ENCODE assay signal across 31 cellular contexts in the genomic region with DNA sequence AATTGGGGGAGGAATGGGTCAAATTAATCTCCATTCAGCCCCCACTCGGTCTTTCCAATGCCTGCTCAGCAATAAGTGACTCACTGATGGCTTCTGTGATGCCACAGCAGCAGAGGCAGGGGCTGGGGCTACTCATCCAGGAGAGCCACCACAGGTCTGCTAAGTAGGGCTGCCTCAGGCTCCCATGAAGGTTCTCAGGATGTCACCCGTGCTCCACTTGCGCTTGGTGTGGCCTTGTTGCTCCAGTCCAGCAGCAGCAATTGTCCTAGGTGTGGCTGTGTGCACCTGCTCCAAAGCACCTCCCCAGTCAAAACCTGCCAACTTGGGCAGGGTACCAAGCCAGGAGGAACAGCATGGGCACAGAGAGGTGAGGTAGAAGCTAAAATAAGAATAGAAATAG. TPM values are rescaled to one million over a fixed set of nuclear protein-coding genes. Genes with fewer than 3 reads are reported as not detected.
"Had no signal": no experiment of that assay in that cellular context is flagged by ENCODE, and none has a peak within 500 bp of the region (broad histone marks: within the 10 kb centered on the region; RNA-seq: fewer than 3 reads in every experiment).

No MANE protein-coding gene starts in this region.

- H3K4me1 Mint-ChIP-seq: brain had no signal

- H3K27ac ChIP-seq: SK-N-MC had no signal

- DNase-seq: activated B cell treated with CpG ODN at 0.5 μM for 24 hours; activated CD4-positive, alpha-beta memory T cell treated with anti-CD3 and anti-CD28 coated beads for 36 hours; activated CD4-positive, alpha-beta T cell treated with anti-CD3 and anti-CD28 coated beads for 1 hour; activated CD4-positive, alpha-beta T cell treated with anti-CD3 and anti-CD28 coated beads, Interleukin-2, amount 10 ng/mL, durations not matched to agents 7 days and 5 days; activated CD8-positive, alpha-beta memory T cell treated with anti-CD3 and anti-CD28 coated beads, Interleukin-2, amount 50 U/mL, for 4 hours; activated gamma-delta T cell treated with Interleukin-2 at 50 U/mL for 16 hours; activated naive CD4-positive, alpha-beta T cell treated with anti-CD3 and anti-CD28 coated beads, Interleukin-2, amount 10 ng/mL, durations not matched to agents 7 days and 5 days; activated T-cell treated with anti-CD3 and anti-CD28 coated beads, Interleukin-2, amount 50 U/mL, for 72 hours; amygdala; Kasumi-1; KBM-7; NCI-H1105 treated with DMSO at 0.1 percent for 48 hours; NCI-H1436 treated with DMSO at 0.1 percent for 48 hours; NCI-H187 treated with DMSO at 0.1 percent for 48 hours; NCI-H2107; NCI-H2171 treated with DMSO at 0.1 percent for 48 hours; NCI-H226; NCI-H526 treated with DMSO at 0.1 percent for 48 hours; NCI-H82; RPMI8226; T-cell; T-helper 2 cell; T1000 had no signal

- H3K4me3 ChIP-seq: SK-N-MC had no signal

- H3K4me3 Mint-ChIP-seq: activated B cell treated with CpG ODN at 0.5 μM for 24 hours; activated CD4-positive, alpha-beta memory T cell treated with anti-CD3 and anti-CD28 coated beads for 36 hours; activated CD4-positive, alpha-beta T cell treated with anti-CD3 and anti-CD28 coated beads, Interleukin-2, amount 10 ng/mL, durations not matched to agents 7 days and 5 days; activated naive CD4-positive, alpha-beta T cell treated with anti-CD3 and anti-CD28 coated beads, Interleukin-2, amount 10 ng/mL, durations not matched to agents 7 days and 5 days; activated T-cell treated with anti-CD3 and anti-CD28 coated beads, Interleukin-2, amount 50 U/mL, for 72 hours; brain; T-cell had no signal

- H3K9me3 Mint-ChIP-seq: activated B cell treated with CpG ODN at 0.5 μM for 24 hours; activated CD4-positive, alpha-beta memory T cell treated with anti-CD3 and anti-CD28 coated beads for 36 hours; activated CD4-positive, alpha-beta T cell treated with anti-CD3 and anti-CD28 coated beads, Interleukin-2, amount 10 ng/mL, durations not matched to agents 7 days and 5 days; activated naive CD4-positive, alpha-beta T cell treated with anti-CD3 and anti-CD28 coated beads, Interleukin-2, amount 10 ng/mL, durations not matched to agents 7 days and 5 days; activated T-cell treated with anti-CD3 and anti-CD28 coated beads, Interleukin-2, amount 50 U/mL, for 72 hours; activated T-helper 2 cell treated with anti-CD3 and anti-CD28 coated beads, Interferon-gamma antibody, Interleukin-2, Interleukin-4, amounts not matched to agents 10 μg/mL and 5 μg/mL and 100 μg/mL, durations not matched to agents 14 hours and 24 hours and 36 hours; T-cell had no signal

- H3K27me3 Mint-ChIP-seq: activated B cell treated with CpG ODN at 0.5 μM for 24 hours; activated CD4-positive, alpha-beta memory T cell treated with anti-CD3 and anti-CD28 coated beads for 36 hours; T-cell had no signal

- H3K27ac Mint-ChIP-seq: activated B cell treated with CpG ODN at 0.5 μM for 24 hours; activated CD4-positive, alpha-beta memory T cell treated with anti-CD3 and anti-CD28 coated beads for 36 hours; activated CD4-positive, alpha-beta T cell treated with anti-CD3 and anti-CD28 coated beads, Interleukin-2, amount 10 ng/mL, durations not matched to agents 7 days and 5 days; activated naive CD4-positive, alpha-beta T cell treated with anti-CD3 and anti-CD28 coated beads, Interleukin-2, amount 10 ng/mL, durations not matched to agents 7 days and 5 days; activated T-cell treated with anti-CD3 and anti-CD28 coated beads, Interleukin-2, amount 50 U/mL, for 72 hours; activated T-helper 2 cell treated with anti-CD3 and anti-CD28 coated beads, Interferon-gamma antibody, Interleukin-2, Interleukin-4, amounts not matched to agents 10 μg/mL and 5 μg/mL and 100 μg/mL, durations not matched to agents 14 hours and 24 hours and 36 hours; brain had no signal

- ATAC-seq: activated T-cell treated with anti-CD3 and anti-CD28 coated beads, Interleukin-2, amount 50 U/mL, for 72 hours; Panc1; Right ventricle myocardium inferior; T-cell had no signal

RNA-seq across cellular contexts. Expression of a gene that starts 0.6 kb away (rescaled TPM):
- total RNA-seq: activated B cell treated with CpG ODN at 0.5 μM for 24 hours; activated CD4-positive, alpha-beta memory T cell treated with anti-CD3 and anti-CD28 coated beads for 36 hours; activated CD4-positive, alpha-beta T cell treated with anti-CD3 and anti-CD28 coated beads, Interleukin-2, amount 10 ng/mL, durations not matched to agents 7 days and 5 days; activated T-helper 2 cell treated with anti-CD3 and anti-CD28 coated beads, Interferon-gamma antibody, Interleukin-2, Interleukin-4, amounts not matched to agents 10 μg/mL and 5 μg/mL and 100 μg/mL, durations not matched to agents 14 hours and 24 hours and 36 hours; NCI-H460; OCI-LY7; Right ventricle myocardium inferior; T-cell had no signal

RNA-seq across cellular contexts. Expression of a gene that starts 1.0 kb away (rescaled TPM):
- total RNA-seq: activated B cell treated with CpG ODN at 0.5 μM for 24 hours; activated CD4-positive, alpha-beta memory T cell treated with anti-CD3 and anti-CD28 coated beads for 36 hours; activated T-helper 2 cell treated with anti-CD3 and anti-CD28 coated beads, Interferon-gamma antibody, Interleukin-2, Interleukin-4, amounts not matched to agents 10 μg/mL and 5 μg/mL and 100 μg/mL, durations not matched to agents 14 hours and 24 hours and 36 hours; astrocyte; NCI-H460; OCI-LY7 had no signal

RNA-seq across cellular contexts. Expression of a gene that starts 7.0 kb away (rescaled TPM):
- total RNA-seq: activated B cell treated with CpG ODN at 0.5 μM for 24 hours; activated CD4-positive, alpha-beta memory T cell treated with anti-CD3 and anti-CD28 coated beads for 36 hours; activated CD4-positive, alpha-beta T cell treated with anti-CD3 and anti-CD28 coated beads, Interleukin-2, amount 10 ng/mL, durations not matched to agents 7 days and 5 days; activated T-cell treated with anti-CD3 and anti-CD28 coated beads, Interleukin-2, amount 50 U/mL, for 72 hours; activated T-helper 2 cell treated with anti-CD3 and anti-CD28 coated beads, Interferon-gamma antibody, Interleukin-2, Interleukin-4, amounts not matched to agents 10 μg/mL and 5 μg/mL and 100 μg/mL, durations not matched to agents 14 hours and 24 hours and 36 hours; astrocyte; NCI-H460; OCI-LY7; Right ventricle myocardium inferior; T-cell had no signal
